24 cellular contexts compared by ENCODE assay signal in the genomic region with DNA sequence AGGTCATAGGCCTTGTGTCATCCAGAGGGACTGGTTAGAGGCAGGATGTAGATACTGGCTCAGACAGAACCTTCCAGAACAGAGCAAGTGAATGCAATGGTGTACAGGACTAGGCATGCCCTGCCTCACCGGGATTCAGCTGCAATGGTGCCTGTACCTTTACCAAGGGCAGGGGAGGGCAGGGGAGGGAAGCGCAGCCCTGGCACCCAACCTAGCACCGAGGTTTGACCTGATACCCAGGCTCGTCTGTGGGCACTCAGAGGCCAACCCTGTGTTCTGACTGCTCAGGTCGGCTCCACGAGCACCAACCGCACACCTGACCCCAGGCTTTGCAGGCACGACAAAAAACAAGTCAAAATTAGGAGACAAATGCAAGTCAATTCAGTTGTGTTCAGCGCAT. TPM values are rescaled to one million over a fixed set of nuclear protein-coding genes. Genes with fewer than 3 reads are reported as not detected.
A peak's percentile ranks its signal among the peaks of the same experiment; 100 is the strongest.
DNase-seq lines count a peak whose midpoint lies in the region; ATAC-seq and TF ChIP-seq lines count a peak whose summit lies in the region.
"Had no signal": no experiment of that assay in that cellular context is flagged by ENCODE, and none has a peak within 500 bp of the region (broad histone marks: within the 10 kb centered on the region; RNA-seq: fewer than 3 reads in every experiment).

No MANE protein-coding gene starts in this region.

- peak; percentile 7 for DNase-seq in AG20443 (ENCODE audit: low spot score)
- no peak for DNase-seq in RWPE1 (ENCODE audit: low spot score)
- peak; percentile 77 for DNase-seq in mesenteric fat pad (ENCODE audit: low spot score)
- peak; percentile 18 for DNase-seq in spleen
- DNase-seq in NCI-H1436 treated with DMSO at 0.1 percent for 48 hours (lab: John Stamatoyannopoulos, UW) = no peak
- DNase-seq in DMS114 treated with DMSO at 0.1 percent for 48 hours (lab: John Stamatoyannopoulos, UW; ENCODE audit: unreplicated experiment) = no peak
- DNase-seq: C1 segment of cervical spinal cord; CD4-positive, alpha-beta memory T cell; COR-L47; KBM-7; MV-4-11; NCI-H1105; NCI-H146; NCI-H1930; NCI-H2107; NCI-H446; NCI-H524 treated with DMSO at 0.1 percent for 48 hours; NCI-H774; PC-3; SJCRH30 had no signal

- H3K27ac ChIP-seq in RWPE1 (peak overlapping the region; percentile 6; the same call in 1 of the 2 replicates), spleen (no peak overlapping the region)
- H3K27ac ChIP-seq: SJCRH30 had no signal

- no peaks in the 10 kb centered on the region for H3K36me3 ChIP-seq in spleen
- H3K36me3 ChIP-seq: SJCRH30 had no signal

- POLR2A ChIA-PET in RWPE1 (lab: Yijun Ruan, JAX; ENCODE audit: low non-redundant PET) = no interaction called here

- ATAC-seq in HG02973 (IDR thresholded peaks at IDR 0.05; ENCODE audit: unreplicated experiment) = no peak
- ATAC-seq: GM12878, PC-3, Right ventricle myocardium inferior, SK-N-SH treated with all-trans-retinoic acid at 6 μM for 48 hours had no signal

- no peak for TF ChIP-seq POLR2A in spleen (IDR thresholded peaks at IDR 0.05)

- no peaks in the 10 kb centered on the region for H3K4me1 ChIP-seq in spleen
- H3K4me1 ChIP-seq: SJCRH30 had no signal

- intact Hi-C loops in spleen (cut with DNase I; ENCODE audit: low total_unique reads) = no loop called here

- H3K4me3 ChIP-seq in spleen = no peak overlapping the region
- H3K4me3 ChIP-seq: GM12878, SJCRH30 had no signal

- CTCF ChIA-PET in RWPE1 (lab: Yijun Ruan, JAX) = interaction anchor here (0.7 kb wide), 1 partner anchor 17 kb away, joined by 3 read pairs; no protein-coding TSS in a partner anchor

- no peak for TF ChIP-seq CTCF in RWPE1 (conservative IDR thresholded peaks at IDR 0.05; ENCODE audit: low read depth)
- TF ChIP-seq CTCF in spleen (IDR thresholded peaks at IDR 0.05 in 8 of 11, conservative IDR thresholded peaks at IDR 0.05 in 3 of 11) = no peak

- H3K9me3 ChIP-seq in spleen = peaks cover 0 to 18% (median 0%) of the 10 kb centered on the region in 8 donors
- H3K9me3 ChIP-seq: SJCRH30 had no signal

- 72 to 85% (median 77%) methylated on average over 9 of the region's 9 CpGs for WGBS in spleen, 5 donors

- peaks cover 0 to 20% (median 0%) of the 10 kb centered on the region in 7 donors for H3K27me3 ChIP-seq in spleen (replicated peaks in 1 of 7)
- H3K27me3 ChIP-seq: SJCRH30 had no signal

RNA-seq across cellular contexts. Expression of gene GFPT2, which starts 47.3 kb away (rescaled TPM):
- total RNA-seq in mesenteric fat pad (187 TPM), spleen (1 to 10 TPM; 1.2 to 4.7 (median 2.0) TPM)
- 1 to 10 TPM; 1.2 to 1.5 (median 1.5) TPM for polyA plus RNA-seq in spleen

Comparison
In these comparisons a context has a peak if more than half of its experiments do, and no peak if none do; other contexts are left out.
1. DNase-seq: peak in AG20443 (single experiment), mesenteric fat pad (single experiment) and spleen (single experiment); none in RWPE1 (single experiment), NCI-H1436 treated with DMSO at 0.1 percent for 48 hours (single experiment) and DMS114 treated with DMSO at 0.1 percent for 48 hours (single experiment).
2. RNA of gene GFPT2, which starts 47.3 kb away (total RNA-seq): 187 TPM in mesenteric fat pad (single experiment); 1.2 to 4.7 TPM in spleen; every median in the first group is over 10 times any median in the second.